Comparison of ENCODE assay signal across 8 cellular contexts in genomic region chr5:157328277-157328912, GRCh38.
DNase-seq lines count a peak whose midpoint lies in the region; ATAC-seq and TF ChIP-seq lines count a peak whose summit lies in the region.

No MANE protein-coding gene starts in this region.

- no peaks in the 10 kb centered on the region for H3K4me1 ChIP-seq in GM23338 (ENCODE audit: insufficient read depth)
- H3K4me1 ChIP-seq in Karpas-422 (ENCODE audit: low read length) = peaks cover 2% of the 10 kb centered on the region; the same call in 1 of the 2 replicates

- no peak overlapping the region for H3K4me3 ChIP-seq in GM23338
- no peak overlapping the region for H3K4me3 ChIP-seq in Karpas-422 (ENCODE audit: low read length)

- peak; percentile 99 for ATAC-seq in GM23338
- ATAC-seq in activated naive CD4-positive, alpha-beta T cell treated with anti-CD3 and anti-CD28 coated beads, Interleukin-2, amount 50 U/mL, for 72 hours = peak; percentile 91 to 97

- peak overlapping the region; percentile 22; the same call in 1 of the 2 replicates for H3K27ac ChIP-seq in GM23338 (ENCODE audit: low read depth)
- H3K27ac ChIP-seq in Karpas-422 (ENCODE audit: low read length) = no peak overlapping the region

- H2AFZ ChIP-seq in GM23338 (no peak overlapping the region), Karpas-422 (ENCODE audit: low read length) (no peak overlapping the region)

- H3K27me3 ChIP-seq in GM23338 (ENCODE audit: insufficient read depth) (no peaks in the 10 kb centered on the region), Karpas-422 (ENCODE audit: low read length) (no peaks in the 10 kb centered on the region)

- no peak overlapping the region for H3K27ac Mint-ChIP-seq in GM23338
- peak overlapping the region; percentile 67 to 94 for H3K27ac Mint-ChIP-seq in activated naive CD4-positive, alpha-beta T cell treated with anti-CD3 and anti-CD28 coated beads, Interleukin-2, amount 50 U/mL, for 72 hours

- H3K9me2 ChIP-seq in GM23338 (ENCODE audit: insufficient read depth) (no peaks in the 10 kb centered on the region), Karpas-422 (replicated peaks; ENCODE audit: insufficient read depth, low read length) (no peaks in the 10 kb centered on the region)

- H3K4me3 Mint-ChIP-seq in GM23338 = no peak overlapping the region

- H3K36me3 ChIP-seq in GM23338 (ENCODE audit: insufficient read depth) (peaks cover 31% of the 10 kb centered on the region), Karpas-422 (ENCODE audit: insufficient read depth, low read length) (peaks cover 53% of the 10 kb centered on the region)

- H3K9ac ChIP-seq in Karpas-422 (ENCODE audit: low read length) = no peak overlapping the region

- no peaks in the 10 kb centered on the region for H3K9me3 Mint-ChIP-seq in GM23338
- H3K9me3 Mint-ChIP-seq in activated naive CD4-positive, alpha-beta T cell treated with anti-CD3 and anti-CD28 coated beads, Interleukin-2, amount 50 U/mL, for 72 hours = no peaks in the 10 kb centered on the region

- peak; percentile 83 to 94 for TF ChIP-seq CTCF in GM23338 (conservative IDR thresholded peaks at IDR 0.05; ENCODE audit: low read depth in 2 of 2)

- DNase-seq in GM04503 (ENCODE audit: low read depth) (peak; percentile 20), GM23338 (ENCODE audit: low spot score) (peak; percentile 89), Karpas-422 (peak; percentile 85), SHP77 (lab: John Stamatoyannopoulos, UW) (peak; percentile 34 to 79), head of caudate nucleus (peak; percentile 33 to 88 (median 72)), pons (ENCODE audit: low spot score) (peak; percentile 82), mesenteric fat pad (ENCODE audit: low spot score) (no peak)
- DNase-seq in activated naive CD4-positive, alpha-beta T cell treated with anti-CD3 and anti-CD28 coated beads, Interleukin-2, amount 50 U/mL, for 72 hours (ENCODE audit: low spot score in 2 of 2) = peak; percentile 57 to 72

- H4K20me1 ChIP-seq in GM23338 (replicated peaks; ENCODE audit: insufficient read depth) = no peaks in the 10 kb centered on the region
- no peaks in the 10 kb centered on the region; the same call in 1 of the 2 replicates for H4K20me1 ChIP-seq in Karpas-422 (ENCODE audit: insufficient read depth, low read depth, low read length)

- intact Hi-C loops in head of caudate nucleus (cut with DNase I) = no loop called here

- H3K79me2 ChIP-seq in GM23338 (replicated peaks; ENCODE audit: insufficient read depth) = no peaks in the 10 kb centered on the region
- H3K79me2 ChIP-seq in Karpas-422 (ENCODE audit: low read length) = 0 out of 2 replicates have a peak, but pooled peaks cover 4% of the 10 kb centered on the region

- H3K4me1 Mint-ChIP-seq in GM23338 = no peaks in the 10 kb centered on the region

- H3F3A ChIP-seq in GM23338 (replicated peaks; ENCODE audit: low read depth) = no peaks in the 10 kb centered on the region

- H3K9me3 ChIP-seq in Karpas-422 (ENCODE audit: low read length) = no peaks in the 10 kb centered on the region

- H3K27me3 Mint-ChIP-seq in GM23338 (ENCODE audit: insufficient read depth, low read depth, poor library complexity) = peaks cover 3% of the 10 kb centered on the region

- H3K4me2 ChIP-seq in GM23338 = no peak overlapping the region
- H3K4me2 ChIP-seq in Karpas-422 (ENCODE audit: low read depth, low read length, poor library complexity, severe bottlenecking) = no peak overlapping the region

- peaks cover 52% of the 10 kb centered on the region for H3K36me3 Mint-ChIP-seq in GM23338 (ENCODE audit: low read depth)
- H3K36me3 Mint-ChIP-seq in activated naive CD4-positive, alpha-beta T cell treated with anti-CD3 and anti-CD28 coated beads, Interleukin-2, amount 50 U/mL, for 72 hours = peaks cover 38 to 62% of the 10 kb centered on the region in 2 donors

TF ChIP-seq in GM23338, 12 proteins besides CTCF, POLR2A, EP300 and RAD21:
- TF ChIP-seq EZH2phosphoT487 (IDR thresholded peaks at IDR 0.05; ENCODE audit: unreplicated experiment) (no peak), ZNF462 (CRISPR knock-in tag; IDR thresholded peaks at IDR 0.05) (no peak), ZNF331 (CRISPR knock-in tag; IDR thresholded peaks at IDR 0.05; ENCODE audit: low read depth) (no peak), CREB1 (CRISPR knock-in tag; IDR thresholded peaks at IDR 0.05; ENCODE audit: low read depth) (no peak), STAT1 (IDR thresholded peaks at IDR 0.05; ENCODE audit: unreplicated experiment) (no peak), ZNF114 (CRISPR knock-in tag; IDR thresholded peaks at IDR 0.05) (no peak), ETS1 (IDR thresholded peaks at IDR 0.05) (no peak), NANOG (IDR thresholded peaks at IDR 0.05; ENCODE audit: borderline replicate concordance) (no peak)
